10 cellular contexts compared by ENCODE assay signal in the genomic region with DNA sequence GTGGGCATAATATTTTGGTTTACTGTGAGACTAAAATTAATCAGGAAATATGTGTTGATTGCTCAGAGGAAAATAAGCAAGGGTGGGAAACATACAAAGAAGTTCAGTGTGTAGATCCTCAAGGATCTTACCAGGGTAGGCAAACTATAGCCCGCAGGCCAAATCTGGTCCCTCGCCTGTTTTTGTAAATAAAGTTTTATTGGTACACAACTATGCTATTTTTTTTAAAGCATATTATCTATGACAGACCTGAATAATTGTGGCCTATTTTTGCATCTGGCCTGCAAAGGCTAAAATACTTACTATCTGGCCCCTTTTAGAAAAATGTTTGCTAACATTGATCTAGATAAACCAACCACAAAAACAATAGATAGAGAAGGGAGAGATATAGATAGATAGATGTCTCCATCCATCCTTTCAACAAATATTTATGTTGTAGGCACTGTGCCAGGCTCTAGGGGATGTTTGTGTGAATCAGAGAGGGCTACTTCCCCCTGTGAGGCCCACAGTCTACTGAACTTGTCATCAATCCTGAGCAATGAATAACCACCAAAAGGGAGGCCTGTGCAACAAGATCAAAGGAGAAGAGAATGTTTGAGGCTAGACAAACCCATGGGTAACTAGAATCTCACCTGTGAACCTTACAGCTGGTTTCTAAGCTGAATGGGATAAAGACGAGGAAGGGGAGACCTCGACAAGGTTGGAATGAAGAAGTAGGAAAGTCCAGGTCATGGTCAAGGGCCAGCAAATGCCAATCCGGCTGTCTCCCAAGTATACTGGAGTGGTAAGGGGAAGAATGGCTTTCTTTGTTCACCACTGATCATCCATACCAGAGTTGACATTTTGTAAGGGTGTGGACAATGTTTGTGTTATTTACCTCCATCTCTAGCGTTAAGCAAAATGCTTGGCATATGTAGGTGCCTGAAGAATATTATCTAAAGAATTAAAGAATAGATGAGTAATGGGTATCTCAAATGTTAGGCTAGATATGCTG. TPM values are rescaled to one million over a fixed set of nuclear protein-coding genes. Genes with fewer than 3 reads are reported as not detected.
DNase-seq lines count a peak whose midpoint lies in the region; ATAC-seq, FAIRE-seq and TF ChIP-seq lines count a peak whose summit lies in the region.
"Had no signal": no experiment of that assay in that cellular context is flagged by ENCODE, and none has a peak within 500 bp of the region (broad histone marks: within the 10 kb centered on the region; RNA-seq: fewer than 3 reads in every experiment).

No MANE protein-coding gene starts in this region.

- no peak overlapping the region for H3K4me2 ChIP-seq in K562 (ENCODE audit: insufficient read depth, low read length)

- no TSS peak for BruUV-seq in K562 (replicated peaks; lab: Mats Ljungman, UMichigan)

- H3K27ac ChIP-seq in K562 (ENCODE audit: extremely low read depth, low read depth, low read length) = no peak overlapping the region
- H3K27ac ChIP-seq: adrenal gland had no signal

- H3K9me3 ChIP-seq in K562 (replicated peaks; ENCODE audit: control insufficient read depth, insufficient read depth, low read depth, low read length) = no peaks in the 10 kb centered on the region
- H3K9me3 ChIP-seq: adrenal gland had no signal

- intact Hi-C loops in K562 (cut with micrococcal nuclease) = no loop called here

- no peak overlapping the region for H3K9ac ChIP-seq in K562 (ENCODE audit: insufficient read depth in 1 of 2, low read depth in 2 of 2, low read length in 2 of 2)

- H3K36me3 ChIP-seq in K562 (ENCODE audit: control insufficient read depth, insufficient read depth, low read length) = no peaks in the 10 kb centered on the region
- H3K36me3 ChIP-seq: adrenal gland had no signal

- DNase-seq in HCEC 1CT (peak; percentile 87), SK-MEL-5 (ENCODE audit: low read depth, low spot score) (peak; percentile 38), K562 (ENCODE audit: extremely low read depth in 1 of 4, low spot score in 3 of 4) (no peak), GM10266 (ENCODE audit: extremely low spot score) (no peak), KBM-7 (no peak), foreskin melanocyte (no peak)
- peak in 2 of 3 donors; percentile 36 to 37 for DNase-seq in stimulated activated CD4-positive, alpha-beta T cell treated with anti-CD3 and anti-CD28 coated beads, TNF-alpha, amount 100 ng/mL, for 48 hours (ENCODE audit: low read depth in 3 of 3)
- DNase-seq: adrenal gland, left ventricle myocardium superior had no signal

- 0% methylated on average over 6 of the region's 6 CpGs for WGBS in K562 (ENCODE audit: insufficient coverage, low coverage, missing lambda C conversion rate)

- no peak for ATAC-seq in K562
- no peak for ATAC-seq in HG03520 (IDR thresholded peaks at IDR 0.05; ENCODE audit: unreplicated experiment)
- ATAC-seq: left ventricle myocardium superior had no signal

- CTCF ChIA-PET in K562 (lab: Yijun Ruan, JAX; ENCODE audit: low intra/inter-chr PET ratio) = no interaction called here

- H3K9me1 ChIP-seq in K562 (ENCODE audit: control insufficient read depth, insufficient read depth, low read length) = no peaks in the 10 kb centered on the region

- H3K4me1 ChIP-seq in K562 (replicated peaks in 1 of 2; ENCODE audit: control insufficient read depth in 2 of 2, insufficient read depth in 2 of 2, low read length in 2 of 2) = no peaks in the 10 kb centered on the region
- H3K4me1 ChIP-seq: adrenal gland had no signal

- no peak for TF ChIP-seq RAD21 in K562 (CRISPR knock-in tag; conservative IDR thresholded peaks at IDR 0.05 in 1 of 2, IDR thresholded peaks at IDR 0.05 in 1 of 2)

- POLR2A ChIA-PET in K562 (lab: Yijun Ruan, JAX) = no interaction called here

- H4K20me1 ChIP-seq in K562 (replicated peaks; ENCODE audit: control insufficient read depth, insufficient read depth, low read length) = no peaks in the 10 kb centered on the region

- no peaks in the 10 kb centered on the region for H3K79me2 ChIP-seq in K562 (ENCODE audit: control insufficient read depth, insufficient read depth, low read length)

- in situ Hi-C loops in SK-MEL-5 (cut with HindIII; ENCODE audit: low pct_unique_long_range_greater_than_20kb, low sequenced_read_pairs) (no loop called here), K562 (cut with MboI) (no loop called here), KBM-7 (cut with MboI; ENCODE audit: low pct_unique_long_range_greater_than_20kb, low sequenced_read_pairs) (no loop called here)

- no peak overlapping the region for H2AFZ ChIP-seq in K562 (ENCODE audit: low read depth, low read length)

- H3K27me3 ChIP-seq in K562 (ENCODE audit: control insufficient read depth in 2 of 2, insufficient read depth in 2 of 2, low read length in 2 of 2) = peaks cover 0 to 4% of the 10 kb centered on the region in 2 experiments; a peak in 1 of 5 replicates
- H3K27me3 ChIP-seq: adrenal gland had no signal

- FAIRE-seq in K562 (lab: Jason Lieb, UNC) = no peak

- TF ChIP-seq CTCF in K562 (IDR thresholded peaks at IDR 0.05 in 2 of 3, conservative IDR thresholded peaks at IDR 0.05 in 1 of 3; ENCODE audit: insufficient read depth in 2 of 3, low read depth in 1 of 3, low read length in 3 of 3) (no peak), GM10266 (IDR thresholded peaks at IDR 0.05; ENCODE audit: control insufficient read depth, insufficient read depth, low read depth, missing control alignments) (no peak)

- TF ChIP-seq EP300 in K562 (IDR thresholded peaks at IDR 0.05; ENCODE audit: low read length) = no peak

- no peak for TF ChIP-seq POLR2A in K562 (conservative IDR thresholded peaks at IDR 0.05)

- no peak overlapping the region for H3K4me3 ChIP-seq in K562
- H3K4me3 ChIP-seq: adrenal gland had no signal

TF ChIP-seq in K562, 482 proteins besides CTCF, POLR2A, EP300 and RAD21 (continues in another document):
- TF ChIP-seq ZNF282 (CRISPR knock-in tag; IDR thresholded peaks at IDR 0.05) = no peak

RNA-seq across cellular contexts. Expression of a gene that starts 23.6 kb away (rescaled TPM):
- not detected in 2 replicates for total RNA-seq in SK-MEL-5 (2014; rRNA removed; shearing (Covaris generic))
- not detected in 2 replicates for polyA plus RNA-seq in SK-MEL-5 (2015; cell fraction: cytosol; rRNA removed)
- polyA plus RNA-seq in SK-MEL-5 (2015; cell fraction: nucleus; rRNA removed) = 0.09 TPM in 1 of 2 replicates, not detected in the other
- total RNA-seq in K562 (2011; cell fraction: chromatin; rRNA removed; ENCODE audit: low replicate concordance) = not detected in 2 replicates
- not detected in 2 replicates for total RNA-seq in K562 (2011; cell fraction: nucleolus; rRNA removed)
- total RNA-seq in K562 (2011; cell fraction: nucleoplasm; rRNA removed) = not detected in 2 replicates
- total RNA-seq in K562 (2014; rRNA removed) (not detected in 2 replicates), K562 (2014; rRNA removed; fragmentation: Illumina TruSeq; extraction: Trizol) (not detected in 2 replicates), K562 (2015; rRNA removed; fragmentation: Illumina TruSeq; extraction: Trizol) (not detected in 2 replicates), K562 (2021) (0.04 TPM in 1 of 2 replicates, not detected in the other)
- polyA plus RNA-seq in K562 (2011; rRNA removed) (not detected in 2 replicates), K562 (2014; fragmentation: Illumina TruSeq; extraction: Trizol) (not detected in 2 replicates), K562 (2014; fragmentation: Nextera tagmentation; extraction: Ambion mirVana) (not detected), K562 (2014; rRNA removed) (not detected in 2 replicates)
- not detected in 2 replicates for polyA plus RNA-seq in K562 (2011; cell fraction: cytosol; rRNA removed)
- 0.03 TPM in 1 of 2 replicates, not detected in the other for polyA plus RNA-seq in K562 (2011; cell fraction: nucleus; rRNA removed)
- 0.04 TPM in 1 of 2 replicates, not detected in the other for polyA plus RNA-seq in K562 (2012)
- not detected in 2 replicates for polyA minus RNA-seq in K562 (2011; rRNA and poly(A)+ RNA removed)
- polyA minus RNA-seq in K562 (2011; cell fraction: cytosol; rRNA and poly(A)+ RNA removed) = not detected in 2 replicates
- not detected in 2 replicates for polyA minus RNA-seq in K562 (2011; cell fraction: nucleus; rRNA and poly(A)+ RNA removed)

Comparison
In these comparisons a context has a peak if more than half of its experiments do, and no peak if none do; other contexts are left out.
1. DNase-seq: peak in HCEC 1CT (single experiment), SK-MEL-5 (single experiment) and stimulated activated CD4-positive, alpha-beta T cell treated with anti-CD3 and anti-CD28 coated beads, TNF-alpha, amount 100 ng/mL, for 48 hours (2 of 3); none in K562 (0 of 4), GM10266 (single experiment), KBM-7 (single experiment) and foreskin melanocyte (single experiment).